In genomic region chr1:39212499-39212898, GRCh38 we compare ENCODE assay signal across 21 cellular contexts. TPM values are rescaled to one million over a fixed set of nuclear protein-coding genes. Genes with fewer than 3 reads are reported as not detected.
DNase-seq lines count a peak whose midpoint lies in the region; ATAC-seq, FAIRE-seq and TF ChIP-seq lines count a peak whose summit lies in the region.
"Had no signal": no experiment of that assay in that cellular context is flagged by ENCODE, and none has a peak within 500 bp of the region (broad histone marks: within the 10 kb centered on the region; RNA-seq: fewer than 3 reads in every experiment).

No MANE protein-coding gene starts in this region.

- H3K4me2 ChIP-seq in A549 (peak overlapping the region; percentile 20; the same call in 1 of the 3 replicates), GM23248 (ENCODE audit: unreplicated experiment) (no peak overlapping the region), K562 (ENCODE audit: insufficient read depth, low read length) (no peak overlapping the region)

- H3K27me3 ChIP-seq in GM23248 (replicated peaks; ENCODE audit: insufficient read depth) = no peaks in the 10 kb centered on the region
- no peaks in the 10 kb centered on the region; a peak in 1 of 5 replicates for H3K27me3 ChIP-seq in K562 (ENCODE audit: control insufficient read depth in 2 of 2, insufficient read depth in 2 of 2, low read length in 2 of 2)
- no peaks in the 10 kb centered on the region for H3K27me3 ChIP-seq in prostate gland (replicated peaks; ENCODE audit: insufficient read depth)
- H3K27me3 ChIP-seq: Peyer's patch had no signal

- H3K4me3 ChIP-seq in A549 (no peak overlapping the region), GM23248 (no peak overlapping the region), K562 (no peak overlapping the region), prostate gland (no peak overlapping the region)
- H3K4me3 ChIP-seq: Peyer's patch had no signal

- TF ChIP-seq CTCF in A549 (IDR thresholded peaks at IDR 0.05) (no peak), K562 (IDR thresholded peaks at IDR 0.05 in 2 of 3, conservative IDR thresholded peaks at IDR 0.05 in 1 of 3; ENCODE audit: insufficient read depth in 2 of 3, low read depth in 1 of 3, low read length in 3 of 3) (no peak), mesothelial cell of epicardium (IDR thresholded peaks at IDR 0.05; ENCODE audit: unreplicated experiment) (no peak), prostate gland (IDR thresholded peaks at IDR 0.05) (no peak)

- no peaks in the 10 kb centered on the region for H4K20me1 ChIP-seq in GM23248 (ENCODE audit: insufficient read depth)
- peaks cover 10% of the 10 kb centered on the region for H4K20me1 ChIP-seq in K562 (replicated peaks; ENCODE audit: control insufficient read depth, insufficient read depth, low read length)

- H3K9me3 ChIP-seq in A549 (no peaks in the 10 kb centered on the region), GM23248 (ENCODE audit: low read depth) (no peaks in the 10 kb centered on the region), K562 (replicated peaks; ENCODE audit: control insufficient read depth, insufficient read depth, low read depth, low read length) (no peaks in the 10 kb centered on the region), prostate gland (no peaks in the 10 kb centered on the region)
- H3K9me3 ChIP-seq: Peyer's patch had no signal

- 0 out of 2 replicates have a peak overlapping the region, but pooled peaks have one; percentile 1 for H3K9ac ChIP-seq in GM23248
- no peak overlapping the region; a peak in 1 of 4 replicates for H3K9ac ChIP-seq in K562 (ENCODE audit: insufficient read depth in 1 of 2, low read depth in 2 of 2, low read length in 2 of 2)

- no peaks in the 10 kb centered on the region for H3K9me1 ChIP-seq in K562 (ENCODE audit: control insufficient read depth, insufficient read depth, low read length)

- peaks cover 18% of the 10 kb centered on the region for H3F3A ChIP-seq in GM23248 (ENCODE audit: insufficient read depth)

- TF ChIP-seq EP300 in A549 (IDR thresholded peaks at IDR 0.05) = no peak
- no peak for TF ChIP-seq EP300 in K562 (IDR thresholded peaks at IDR 0.05; ENCODE audit: low read length)

- ATAC-seq in A549 = no peak
- ATAC-seq in K562 = no peak
- no peak for ATAC-seq in GM21576 (IDR thresholded peaks at IDR 0.05; ENCODE audit: unreplicated experiment)
- ATAC-seq: stimulated activated effector memory CD8-positive, alpha-beta T cell treated with anti-CD3 and anti-CD28 coated beads, Interleukin-12 subunit alpha, Interleukin-12 subunit beta, amount 100 ng/mL, for 72 hours had no signal

- POLR2A ChIA-PET in A549 (lab: Yijun Ruan, JAX) (no interaction called here), K562 (lab: Yijun Ruan, JAX) (interaction anchor here (2.9 to 5.6 kb wide), 2 partner anchors 7 to 20 kb away, joined by 17 to 61 read pairs; partner anchors contain the start of gene MACF1)

- H3K4me1 Mint-ChIP-seq in mesothelial cell of epicardium = peaks cover 31% of the 10 kb centered on the region

- H3K27me3 Mint-ChIP-seq in mesothelial cell of epicardium (ENCODE audit: low read depth) = no peaks in the 10 kb centered on the region

- 97% methylated on average over 8 of the region's 8 CpGs for WGBS in A549 (ENCODE audit: missing lambda C conversion rate)
- WGBS in GM23248 (ENCODE audit: low coverage in 1 of 2, low lambda C conversion rate in 2 of 2, missing lambda C conversion rate in 2 of 2), 2 experiments = 96 to 97% methylated on average over 8 of the region's 8 CpGs
- 80% methylated on average over 8 of the region's 8 CpGs for whole genome bisulfite sequencing in K562 (ENCODE audit: insufficient coverage, low coverage, missing lambda C conversion rate)
- 90% methylated on average over 8 of the region's 8 CpGs for WGBS in prostate gland

- CTCF ChIA-PET in A549 (lab: Yijun Ruan, JAX) (interaction anchor here (0.6 to 4.9 kb wide), 2 partner anchors 46 to 396 kb away, joined by 3 to 19 read pairs; no protein-coding TSS in a partner anchor), K562 (lab: Yijun Ruan, JAX; ENCODE audit: low intra/inter-chr PET ratio) (no interaction called here)

- H2AFZ ChIP-seq in GM23248 = no peak overlapping the region
- no peak overlapping the region for H2AFZ ChIP-seq in K562 (ENCODE audit: low read depth, low read length)

- BruUV-seq in K562 (replicated peaks; lab: Mats Ljungman, UMichigan) = no TSS peak

- H3K36me3 Mint-ChIP-seq in mesothelial cell of epicardium = peaks cover 4% of the 10 kb centered on the region

- no peaks in the 10 kb centered on the region for H3K36me3 ChIP-seq in GM23248 (ENCODE audit: low read depth)
- H3K36me3 ChIP-seq in K562 (ENCODE audit: control insufficient read depth, insufficient read depth, low read length) = no peaks in the 10 kb centered on the region; the same call in 2 of the 3 replicates
- H3K36me3 ChIP-seq in prostate gland = no peaks in the 10 kb centered on the region
- H3K36me3 ChIP-seq: Peyer's patch had no signal

- H3K9me3 Mint-ChIP-seq in mesothelial cell of epicardium = no peaks in the 10 kb centered on the region
- H3K9me3 Mint-ChIP-seq: H9; stimulated activated effector memory CD8-positive, alpha-beta T cell treated with anti-CD3 and anti-CD28 coated beads, Interleukin-12 subunit alpha, Interleukin-12 subunit beta, amount 100 ng/mL, for 72 hours had no signal

- H3K27ac ChIP-seq in A549 (0 out of 6 replicates have a peak overlapping the region, but pooled peaks of 1 of the 2 experiments have one; percentile 37), GM23248 (no peak overlapping the region), K562 (ENCODE audit: extremely low read depth, low read depth, low read length) (peak overlapping the region; percentile 79), prostate gland (no peak overlapping the region)
- H3K27ac ChIP-seq: Peyer's patch had no signal

- peaks cover 49% of the 10 kb centered on the region for H3K4me1 ChIP-seq in A549
- H3K4me1 ChIP-seq in GM23248 (ENCODE audit: insufficient read depth) = peaks cover 38% of the 10 kb centered on the region
- peaks cover 21 to 47% of the 10 kb centered on the region in 2 experiments for H3K4me1 ChIP-seq in K562 (replicated peaks in 1 of 2; ENCODE audit: control insufficient read depth in 2 of 2, insufficient read depth in 2 of 2, low read length in 2 of 2)
- H3K4me1 ChIP-seq in prostate gland (replicated peaks) = no peaks in the 10 kb centered on the region

- no peak for TF ChIP-seq RAD21 in A549 (conservative IDR thresholded peaks at IDR 0.05 in 1 of 2, IDR thresholded peaks at IDR 0.05 in 1 of 2)
- no peak for TF ChIP-seq RAD21 in K562 (CRISPR knock-in tag; conservative IDR thresholded peaks at IDR 0.05 in 1 of 2, IDR thresholded peaks at IDR 0.05 in 1 of 2)

- H3K27ac Mint-ChIP-seq in mesothelial cell of epicardium = peak overlapping the region; percentile 67
- H3K27ac Mint-ChIP-seq: stimulated activated effector memory CD8-positive, alpha-beta T cell treated with anti-CD3 and anti-CD28 coated beads, Interleukin-12 subunit alpha, Interleukin-12 subunit beta, amount 100 ng/mL, for 72 hours had no signal

- FAIRE-seq in A549 (lab: Jason Lieb, UNC) (no peak), K562 (lab: Jason Lieb, UNC) (no peak)
- FAIRE-seq: GM18507 had no signal

- H3K9me2 ChIP-seq in GM23248 (ENCODE audit: insufficient read depth) = no peaks in the 10 kb centered on the region

- H3K4me3 Mint-ChIP-seq in mesothelial cell of epicardium = no peak overlapping the region
- H3K4me3 Mint-ChIP-seq: H9; stimulated activated effector memory CD8-positive, alpha-beta T cell treated with anti-CD3 and anti-CD28 coated beads, Interleukin-12 subunit alpha, Interleukin-12 subunit beta, amount 100 ng/mL, for 72 hours had no signal

- no peak for TF ChIP-seq POLR2A in A549 (IDR thresholded peaks at IDR 0.05; ENCODE audit: low read length)
- TF ChIP-seq POLR2A in K562 (conservative IDR thresholded peaks at IDR 0.05) = no peak
- no peak for TF ChIP-seq POLR2A in prostate gland (IDR thresholded peaks at IDR 0.05)

- H3K79me2 ChIP-seq in GM23248 (ENCODE audit: insufficient read depth) = peaks cover 98% of the 10 kb centered on the region
- peaks cover 82% of the 10 kb centered on the region for H3K79me2 ChIP-seq in K562 (ENCODE audit: control insufficient read depth, insufficient read depth, low read length)

- in situ Hi-C loops in GM23248 (cut with MboI) (no loop called here), K562 (cut with MboI) (no loop called here)

- intact Hi-C loops in K562 (cut with micrococcal nuclease) (no loop called here), prostate gland (cut with DNase I) (no loop called here)

- DNase-seq in A549 (ENCODE audit: low read depth in 1 of 2, low spot score in 1 of 2) (no peak), GM23248 (no peak), K562 (ENCODE audit: extremely low read depth in 1 of 4, low spot score in 3 of 4) (no peak), mesothelial cell of epicardium (ENCODE audit: low spot score in 2 of 2, unreplicated experiment in 2 of 2) (no peak), occipital lobe (lab: John Stamatoyannopoulos, UW) (no peak), prostate gland (ENCODE audit: low spot score) (no peak), NCI-H2227 (lab: John Stamatoyannopoulos, UW; ENCODE audit: unreplicated experiment) (no peak)
- DNase-seq: activated CD4-positive, alpha-beta T cell treated with anti-CD3 and anti-CD28 coated beads, Interleukin-2, amount 50 U/mL, for 1 hour; activated CD8-positive, alpha-beta memory T cell treated with anti-CD3 and anti-CD28 coated beads, Interleukin-2, amount 50 U/mL, for 48 hours; activated naive CD4-positive, alpha-beta T cell treated with anti-CD3 and anti-CD28 coated beads, Interleukin-2, amount 50 U/mL, for 16 hours; COR-L47; dermis blood vessel endothelial cell; H9; NCI-H1694; NCI-H82; Peyer's patch; retina; stimulated activated CD4-positive, alpha-beta T cell treated with anti-CD3 and anti-CD28 coated beads, Interleukin-15, amount 100 ng/mL, for 24 hours had no signal

RNA-seq across cellular contexts. Expression of gene MACF1, which starts 8.0 kb away (rescaled TPM):
- 64.2 and 75.7 TPM in 2 replicates for polyA plus RNA-seq in A549 (2011; rRNA removed)
- 7.9 and 9.6 TPM in 2 replicates for polyA plus RNA-seq in A549 (2012; cell fraction: cytosol; rRNA removed)
- polyA plus RNA-seq in A549 (2012; cell fraction: nucleus; rRNA removed) = 56.1 and 99.6 TPM in 2 replicates
- polyA plus RNA-seq in A549 (2017; fragmentation: RNase III; extraction: RNeasy Plus Mini Kit Qiagen cat#74134 plus additional on column Dnase treatment) = 41.9 to 46.0 TPM (median 45.7 TPM) in 3 replicates
- polyA minus RNA-seq in A549 (2011; rRNA and poly(A)+ RNA removed) = 170 and 172 TPM in 2 replicates
- 171 and 177 TPM in 2 replicates for total RNA-seq in GM23248 (2014; rRNA removed; shearing (Covaris generic))
- polyA plus RNA-seq in GM23248 (2016; fragmentation: Nextera tagmentation; extraction: Ambion mirVana) = 47.6 and 55.1 TPM in 2 replicates
- 567 and 1,155 TPM in 2 replicates for total RNA-seq in K562 (2011; cell fraction: chromatin; rRNA removed; ENCODE audit: low replicate concordance)
- total RNA-seq in K562 (2011; cell fraction: nucleolus; rRNA removed) = 256 and 329 TPM in 2 replicates
- 400 and 459 TPM in 2 replicates for total RNA-seq in K562 (2011; cell fraction: nucleoplasm; rRNA removed)
- total RNA-seq in K562 (2014; rRNA removed) = 147 and 152 TPM in 2 replicates
- 149 and 159 TPM in 2 replicates for total RNA-seq in K562 (2014; rRNA removed; fragmentation: Illumina TruSeq; extraction: Trizol)
- total RNA-seq in K562 (2015; rRNA removed; fragmentation: Illumina TruSeq; extraction: Trizol) = 223 and 232 TPM in 2 replicates
- total RNA-seq in K562 (2021) = 175 and 200 TPM in 2 replicates
- 71.6 and 72.1 TPM in 2 replicates for polyA plus RNA-seq in K562 (2011; rRNA removed)
- polyA plus RNA-seq in K562 (2011; cell fraction: cytosol; rRNA removed) = 35.7 and 47.7 TPM in 2 replicates
- 255 and 292 TPM in 2 replicates for polyA plus RNA-seq in K562 (2011; cell fraction: nucleus; rRNA removed)
- 97.8 and 152 TPM in 2 replicates for polyA plus RNA-seq in K562 (2012)
- polyA plus RNA-seq in K562 (2014; fragmentation: Illumina TruSeq; extraction: Trizol) = 99.7 and 112 TPM in 2 replicates
- 10 to 100 TPM; 13.2 to 21.2 TPM for polyA plus RNA-seq in K562 (2014; fragmentation: Nextera tagmentation; extraction: Ambion mirVana)
- 86.1 and 96.3 TPM in 2 replicates for polyA plus RNA-seq in K562 (2014; rRNA removed)
- 480 TPM in 2 replicates for polyA minus RNA-seq in K562 (2011; rRNA and poly(A)+ RNA removed)
- polyA minus RNA-seq in K562 (2011; cell fraction: cytosol; rRNA and poly(A)+ RNA removed) = 137 and 164 TPM in 2 replicates
- polyA minus RNA-seq in K562 (2011; cell fraction: nucleus; rRNA and poly(A)+ RNA removed) = 348 and 753 TPM in 2 replicates
- total RNA-seq in mesothelial cell of epicardium = 282 to 301 TPM (median 283 TPM) in 3 replicates
- total RNA-seq in occipital lobe = 341 TPM
- 100 to 1,000 TPM; 154 to 355 TPM for total RNA-seq in prostate gland

Comparison
In these comparisons a context has a peak if more than half of its experiments do, and no peak if none do; other contexts are left out.
1. Of the 35 proteins assayed by ChIP-seq in both K562 and A549: peak only in K562: CEBPB; only in A549: none; in both: none; in neither: 34.